13 cellular contexts compared by ENCODE assay signal in the genomic region with DNA sequence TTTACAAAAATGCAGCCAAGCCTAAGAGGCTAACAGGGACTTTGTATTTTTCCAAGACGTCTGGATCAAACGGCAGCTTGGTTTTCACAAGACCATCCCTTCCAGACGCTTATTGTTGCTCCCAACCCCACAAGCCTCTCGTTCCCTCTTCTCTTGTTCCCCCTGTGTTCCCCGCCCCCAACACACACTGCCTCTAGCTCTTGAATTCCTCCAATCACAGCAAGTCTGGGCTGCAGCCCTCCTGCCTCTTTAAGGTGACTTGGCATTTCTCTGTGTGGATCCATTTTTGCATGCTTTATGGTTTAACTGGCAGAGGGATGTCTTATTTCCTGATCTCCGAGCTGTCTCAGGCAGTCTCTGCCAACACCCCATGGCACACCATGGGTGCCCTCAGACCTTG.
DNase-seq lines count a peak whose midpoint lies in the region; TF ChIP-seq lines count a peak whose summit lies in the region.
"Had no signal": no experiment of that assay in that cellular context is flagged by ENCODE, and none has a peak within 500 bp of the region (broad histone marks: within the 10 kb centered on the region; RNA-seq: fewer than 3 reads in every experiment).

No MANE protein-coding gene starts in this region.

- intact Hi-C loops in mammary epithelial cell (cut with micrococcal nuclease) = loop anchor here (5.0 to 10.0 kb wide), 4 partner anchors 106 to 192 kb away; partner anchors contain the start of gene ABHD5

- H2AFZ ChIP-seq in mammary epithelial cell (ENCODE audit: low read depth, low read length) = peak overlapping the region; percentile 84

- in situ Hi-C loops in mammary epithelial cell (cut with MboI; ENCODE audit: low sequenced_read_pairs in 2 of 2) = no loop called here

- H4K20me1 ChIP-seq in mammary epithelial cell (ENCODE audit: insufficient read depth, low read length) = no peaks in the 10 kb centered on the region

- DNase-seq in A172 (ENCODE audit: low spot score) (peak; percentile 34), HT1080 (ENCODE audit: low read depth) (peak; percentile 92), mammary epithelial cell (no peak), iPS-NIHi7 (ENCODE audit: extremely low spot score) (peak; percentile 33), NCI-H2029 (lab: John Stamatoyannopoulos, UW) (no peak), DMS 273 treated with DMSO at 0.1 percent for 48 hours (lab: John Stamatoyannopoulos, UW) (no peak), COLO668 (lab: John Stamatoyannopoulos, UW; ENCODE audit: unreplicated experiment) (no peak), GF-D8 (lab: John Stamatoyannopoulos, UW) (no peak)
- DNase-seq: AML-193, erythroblast, H7, NCI-H2081 treated with DMSO at 0.1 percent for 48 hours, RPMI8226 had no signal

- H3K9me3 ChIP-seq in mammary epithelial cell (replicated peaks; ENCODE audit: insufficient read depth, low read length) = no peaks in the 10 kb centered on the region

- TF ChIP-seq CTCF in mammary epithelial cell (conservative IDR thresholded peaks at IDR 0.05 in 1 of 2, IDR thresholded peaks at IDR 0.05 in 1 of 2; ENCODE audit: extremely low read depth in 1 of 2, insufficient read depth in 1 of 2, low read depth in 1 of 2, low read length in 2 of 2) = no peak

- H3K4me1 ChIP-seq in mammary epithelial cell (ENCODE audit: insufficient read depth, low read length) = peaks cover 77% of the 10 kb centered on the region

- BruUV-seq in mammary epithelial cell (replicated peaks; lab: Mats Ljungman, UMichigan) = no TSS peak

- H3K36me3 ChIP-seq in mammary epithelial cell (ENCODE audit: insufficient read depth, low read length) = no peaks in the 10 kb centered on the region

- 4% methylated on average over 3 of the region's 6 CpGs for WGBS in mammary epithelial cell (ENCODE audit: low coverage, missing lambda C conversion rate)

- H3K9ac ChIP-seq in mammary epithelial cell (ENCODE audit: insufficient read depth, low read length) = no peak overlapping the region

- no peaks in the 10 kb centered on the region for H3K27me3 ChIP-seq in mammary epithelial cell (ENCODE audit: insufficient read depth, low read length)

- H3K79me2 ChIP-seq in mammary epithelial cell (ENCODE audit: insufficient read depth, low read length) = no peaks in the 10 kb centered on the region

- H3K4me3 ChIP-seq in mammary epithelial cell (replicated peaks in 1 of 3; ENCODE audit: insufficient read depth in 1 of 3, low read depth in 2 of 3, low read length in 3 of 3) = no peak overlapping the region

- dilution Hi-C loops in mammary epithelial cell (cut with HindIII; ENCODE audit: low sequenced_read_pairs) = loop anchor here (5.0 kb wide), 1 partner anchor 86 kb away; no protein-coding TSS in a partner anchor

- H3K27ac ChIP-seq in mammary epithelial cell (ENCODE audit: insufficient read depth, low read depth, low read length) = peak overlapping the region; percentile 66

- peak overlapping the region; percentile 29 for H3K4me2 ChIP-seq in mammary epithelial cell (ENCODE audit: insufficient read depth, low read depth, low read length)

- CTCF ChIA-PET in mammary epithelial cell (lab: Charles Lee; ENCODE audit: low non-redundant PET) = no interaction called here

Comparison
In these comparisons a context has a peak if more than half of its experiments do, and no peak if none do; other contexts are left out.
1. DNase-seq: peak in A172 (single experiment), HT1080 (single experiment) and iPS-NIHi7 (single experiment); none in mammary epithelial cell (single experiment), NCI-H2029 (single experiment), DMS 273 treated with DMSO at 0.1 percent for 48 hours (single experiment), COLO668 (single experiment) and GF-D8 (single experiment).